In the genomic region with DNA sequence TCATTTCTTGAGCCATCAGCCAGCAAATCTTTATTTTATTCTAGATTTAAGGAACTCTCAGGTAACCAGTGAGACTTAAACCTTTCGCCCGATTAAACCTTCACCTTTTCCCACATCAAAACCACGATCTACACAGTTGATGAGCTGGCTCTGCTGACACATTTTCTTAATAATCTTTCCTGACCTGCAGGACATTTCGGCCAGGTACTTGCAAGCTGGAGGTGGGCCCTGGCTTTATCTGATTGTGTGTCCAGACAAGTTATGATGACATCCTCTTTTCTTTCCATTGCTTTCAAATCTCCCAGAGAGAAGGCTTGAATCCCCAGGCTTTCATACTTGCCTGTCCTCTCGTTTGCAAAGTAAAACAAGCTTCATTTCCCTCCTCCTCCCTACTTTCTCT, we compare ENCODE assay signal across 26 cellular contexts.
"Had no signal": no experiment of that assay in that cellular context is flagged by ENCODE, and none has a peak within 500 bp of the region (broad histone marks: within the 10 kb centered on the region; RNA-seq: fewer than 3 reads in every experiment).

No MANE protein-coding gene starts in this region.

- H3K27me3 ChIP-seq: left lung, neural progenitor cell, ovary, spleen, tibial nerve, upper lobe of left lung had no signal

- H3K4me1 ChIP-seq: left lung, lower lobe of right lung, prostate gland, spleen, tibial nerve had no signal

- H3K4me3 ChIP-seq: left lung, lower lobe of right lung, neural progenitor cell, ovary, prostate gland, skin epidermis, spleen, tibial nerve, upper lobe of left lung had no signal

- H3K36me3 ChIP-seq: left lung, lower lobe of right lung, neural progenitor cell, ovary, prostate gland, spleen, tibial nerve, upper lobe of left lung had no signal

- ATAC-seq: left colon; left lung; lower lobe of right lung; natural killer cell; right cardiac atrium; sciatic nerve; stimulated activated effector memory CD8-positive, alpha-beta T cell treated with anti-CD3 and anti-CD28 coated beads, Interleukin-12 subunit alpha, Interleukin-12 subunit beta, amount 100 ng/mL, for 72 hours had no signal

- H3K4me3 Mint-ChIP-seq: immature natural killer cell; mesothelial cell of epicardium; naive B cell; natural killer cell; nephron progenitor cell; neural progenitor cell; stimulated activated effector memory CD8-positive, alpha-beta T cell treated with anti-CD3 and anti-CD28 coated beads, Interleukin-12 subunit alpha, Interleukin-12 subunit beta, amount 100 ng/mL, for 72 hours; stimulated activated naive CD8-positive, alpha-beta T cell treated with anti-CD3 and anti-CD28 coated beads, Interleukin-15, Interleukin-2, amounts not matched to agents 100 ng/mL and 50 ng/mL, for 24 hours had no signal

- H3K27ac ChIP-seq: left lung, lower lobe of right lung, neural progenitor cell, ovary, prostate gland, skin epidermis, spleen, tibial nerve, upper lobe of left lung had no signal

- H3K36me3 Mint-ChIP-seq: immature natural killer cell; mesothelial cell of epicardium; naive B cell; natural killer cell; stimulated activated effector memory CD8-positive, alpha-beta T cell treated with anti-CD3 and anti-CD28 coated beads, Interleukin-12 subunit alpha, Interleukin-12 subunit beta, amount 100 ng/mL, for 72 hours had no signal

- DNase-seq: hypothalamus; immature natural killer cell; kidney; left colon; left lung; lower lobe of right lung; mesendoderm; naive B cell; natural killer cell; nephron progenitor cell; ovary; posterior cingulate gyrus; retina; right cardiac atrium; spleen; stimulated activated CD4-positive, alpha-beta T cell treated with anti-CD3 and anti-CD28 coated beads, Interleukin-4, amount 100 ng/mL, for 24 hours; stimulated activated naive CD4-positive, alpha-beta T cell; upper lobe of left lung had no signal

- H3K4me1 Mint-ChIP-seq: immature natural killer cell; naive B cell; natural killer cell; stimulated activated effector memory CD8-positive, alpha-beta T cell treated with anti-CD3 and anti-CD28 coated beads, Interleukin-12 subunit alpha, Interleukin-12 subunit beta, amount 100 ng/mL, for 72 hours had no signal

- H2AFZ ChIP-seq: neural progenitor cell had no signal

- H3K9ac ChIP-seq: neural progenitor cell had no signal

- H3K4me2 ChIP-seq: neural progenitor cell had no signal

- H3K9me3 ChIP-seq: left lung, lower lobe of right lung, ovary, prostate gland, spleen, tibial nerve, upper lobe of left lung had no signal

- H3K9me3 Mint-ChIP-seq: mesothelial cell of epicardium; stimulated activated effector memory CD8-positive, alpha-beta T cell treated with anti-CD3 and anti-CD28 coated beads, Interleukin-12 subunit alpha, Interleukin-12 subunit beta, amount 100 ng/mL, for 72 hours; stimulated activated naive CD8-positive, alpha-beta T cell treated with anti-CD3 and anti-CD28 coated beads, Interleukin-15, Interleukin-2, amounts not matched to agents 100 ng/mL and 50 ng/mL, for 24 hours had no signal

- H3K27ac Mint-ChIP-seq: immature natural killer cell; mesothelial cell of epicardium; natural killer cell; nephron progenitor cell; neural progenitor cell; stimulated activated effector memory CD8-positive, alpha-beta T cell treated with anti-CD3 and anti-CD28 coated beads, Interleukin-12 subunit alpha, Interleukin-12 subunit beta, amount 100 ng/mL, for 72 hours; stimulated activated naive CD8-positive, alpha-beta T cell treated with anti-CD3 and anti-CD28 coated beads, Interleukin-15, Interleukin-2, amounts not matched to agents 100 ng/mL and 50 ng/mL, for 24 hours had no signal
